Comparison of ENCODE assay signal across 9 cellular contexts in genomic region chrX:152175892-152176291, GRCh38. TPM values are rescaled to one million over a fixed set of nuclear protein-coding genes. Genes with fewer than 3 reads are reported as not detected.
"Had no signal": no experiment of that assay in that cellular context is flagged by ENCODE, and none has a peak within 500 bp of the region (broad histone marks: within the 10 kb centered on the region; RNA-seq: fewer than 3 reads in every experiment).

No MANE protein-coding gene starts in this region.

RNA-seq across cellular contexts. Expression of gene MAGEA10, which starts 37.5 kb away (rescaled TPM):
- total RNA-seq: OCI-LY7, PC-3, PC-9, Peyer's patch, Right ventricle myocardium inferior, Right ventricle myocardium superior, SJCRH30, SJSA1, T-cell had no signal
